15 cellular contexts compared by ENCODE assay signal in the genomic region with DNA sequence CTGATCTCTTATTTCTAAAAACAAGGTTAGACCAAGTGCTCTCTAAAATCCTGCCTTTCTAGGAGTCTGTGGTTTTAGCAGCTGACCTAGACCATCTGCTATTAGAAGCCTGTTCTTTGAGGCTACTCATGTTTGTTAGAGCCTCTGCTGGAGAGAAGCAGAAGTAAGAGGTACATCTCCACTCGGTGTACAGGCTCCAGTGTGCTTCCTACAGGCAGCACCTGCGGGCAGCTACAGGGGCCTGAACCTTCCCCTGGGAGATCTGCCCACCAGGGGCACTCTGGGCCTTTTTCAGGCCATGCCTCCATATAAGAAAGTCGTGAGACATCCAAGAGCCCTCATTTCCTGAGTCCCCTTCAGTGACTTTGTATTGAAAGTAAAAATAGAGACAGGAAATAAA. TPM values are rescaled to one million over a fixed set of nuclear protein-coding genes. Genes with fewer than 3 reads are reported as not detected.
DNase-seq lines count a peak whose midpoint lies in the region; ATAC-seq lines count a peak whose summit lies in the region.
"Had no signal": no experiment of that assay in that cellular context is flagged by ENCODE, and none has a peak within 500 bp of the region (broad histone marks: within the 10 kb centered on the region; RNA-seq: fewer than 3 reads in every experiment).

No MANE protein-coding gene starts in this region.

- no peaks in the 10 kb centered on the region for H3K36me3 ChIP-seq in MG63
- H3K36me3 ChIP-seq in effector memory CD4-positive, alpha-beta T cell (ENCODE audit: control insufficient read depth, insufficient read depth, low read length) = no peaks in the 10 kb centered on the region
- H3K36me3 ChIP-seq: neutrophil, right lobe of liver had no signal

- no peak overlapping the region for H3K27ac ChIP-seq in effector memory CD4-positive, alpha-beta T cell (ENCODE audit: insufficient read depth, low read length, poor library complexity, severe bottlenecking)
- H3K27ac ChIP-seq: neutrophil, right lobe of liver, SK-N-MC had no signal

- no peaks in the 10 kb centered on the region for H3K27me3 ChIP-seq in MG63
- no peaks in the 10 kb centered on the region for H3K27me3 ChIP-seq in effector memory CD4-positive, alpha-beta T cell (replicated peaks; ENCODE audit: control insufficient read depth, insufficient read depth, low read length, poor library complexity, severe bottlenecking)
- H3K27me3 ChIP-seq: right lobe of liver had no signal

- DNase-seq in Daoy (ENCODE audit: low read depth) (peak; percentile 15), NCI-H69 (lab: John Stamatoyannopoulos, UW) (peak; percentile 61), iPS-NIHi11 (ENCODE audit: low spot score) (peak; percentile 50), COR-L47 (lab: John Stamatoyannopoulos, UW) (no peak), MG63 (no peak)
- DNase-seq in effector memory CD4-positive, alpha-beta T cell = no peak
- DNase-seq: activated CD8-positive, alpha-beta memory T cell treated with anti-CD3 and anti-CD28 coated beads for 24 hours; CD4-positive, CD25-positive, alpha-beta regulatory T cell; mammary epithelial cell; NCI-H1436; stimulated activated naive CD4-positive, alpha-beta T cell treated with Interleukin-2 at 50 U/mL for 16 hours had no signal

- H3K4me1 ChIP-seq in effector memory CD4-positive, alpha-beta T cell (ENCODE audit: control insufficient read depth, insufficient read depth, low read length, poor library complexity, severe bottlenecking) = no peaks in the 10 kb centered on the region

- no peaks in the 10 kb centered on the region for H3K9me3 ChIP-seq in MG63
- H3K9me3 ChIP-seq in effector memory CD4-positive, alpha-beta T cell (ENCODE audit: control insufficient read depth, low read length) = no peaks in the 10 kb centered on the region
- H3K9me3 ChIP-seq: neutrophil, right lobe of liver had no signal

- H3K4me3 ChIP-seq in MG63 = no peak overlapping the region
- no peak overlapping the region for H3K4me3 ChIP-seq in effector memory CD4-positive, alpha-beta T cell (ENCODE audit: insufficient read depth, low read depth, low read length, poor library complexity, severe bottlenecking)
- H3K4me3 ChIP-seq: right lobe of liver, SK-N-MC had no signal

- peak; percentile 60 for ATAC-seq in GM21576 (IDR thresholded peaks at IDR 0.05; ENCODE audit: unreplicated experiment)

RNA-seq across cellular contexts. Expression of gene ONECUT2, which starts 31.6 kb away (rescaled TPM):
- 1.1 and 1.2 TPM in 2 replicates for total RNA-seq in Daoy (2014; rRNA removed; shearing (Covaris generic))
- 0.02 TPM in 1 of 2 replicates, not detected in the other for total RNA-seq in MG63 (2014; rRNA removed; shearing (Covaris generic); ENCODE audit: low replicate concordance)
- total RNA-seq: CD4-positive, CD25-positive, alpha-beta regulatory T cell had no signal

Comparison
In these comparisons a context has a peak if more than half of its experiments do, and no peak if none do; other contexts are left out.
1. DNase-seq: peak in Daoy (single experiment), NCI-H69 (single experiment) and iPS-NIHi11 (single experiment); none in COR-L47 (single experiment), MG63 (single experiment) and effector memory CD4-positive, alpha-beta T cell (0 of 3).